In genomic region chr3:10927551-10927950, GRCh38 we compare ENCODE assay signal across 22 cellular contexts.
DNase-seq lines count a peak whose midpoint lies in the region; ATAC-seq and TF ChIP-seq lines count a peak whose summit lies in the region.
"Had no signal": no experiment of that assay in that cellular context is flagged by ENCODE, and none has a peak within 500 bp of the region (broad histone marks: within the 10 kb centered on the region; RNA-seq: fewer than 3 reads in every experiment).

No MANE protein-coding gene starts in this region.

- in situ Hi-C loops in mammary epithelial cell (cut with MboI; ENCODE audit: low sequenced_read_pairs in 2 of 2) (loop anchor here in 1 of 2 donors (25.0 kb wide), 1 partner anchor 410 kb away; no protein-coding TSS in a partner anchor), brain microvascular endothelial cell (cut with HindIII; ENCODE audit: low pct_ligation_motif_present, low sequenced_read_pairs) (no loop called here)

- no peak overlapping the region for H2AFZ ChIP-seq in mammary epithelial cell (ENCODE audit: low read depth, low read length)
- H2AFZ ChIP-seq: neural progenitor cell, PC-9 had no signal

- H3K27me3 ChIP-seq in BLaER1 treated with 17β-estradiol and CSF1 and Interleukin-3, amounts not matched to agents 10 nM and 100 nM: no peaks in the 10 kb centered on the region
- no peaks in the 10 kb centered on the region for H3K27me3 ChIP-seq in mammary epithelial cell (ENCODE audit: insufficient read depth, low read length)
- peaks cover 3% of the 10 kb centered on the region for H3K27me3 ChIP-seq in brain microvascular endothelial cell (replicated peaks)

- H3K27ac ChIP-seq in BLaER1 treated with 17β-estradiol and CSF1 and Interleukin-3, amounts not matched to agents 10 nM and 100 nM: no peak overlapping the region
- no peak overlapping the region for H3K27ac ChIP-seq in mammary epithelial cell (ENCODE audit: insufficient read depth, low read depth, low read length)
- no peak overlapping the region for H3K27ac ChIP-seq in brain microvascular endothelial cell
- H3K27ac ChIP-seq: neural progenitor cell, PC-9 had no signal

- peak; percentile 41 for DNase-seq in AG20443 (ENCODE audit: low spot score)
- peak; percentile 30 for DNase-seq in mammary epithelial cell
- DNase-seq in mesenteric fat pad (ENCODE audit: low spot score): peak; percentile 68
- DNase-seq in amygdala (lab: John Stamatoyannopoulos, UW): no peak
- DNase-seq in NCI-H1105 treated with DMSO at 0.1 percent for 48 hours (lab: John Stamatoyannopoulos, UW): no peak
- DNase-seq in brain microvascular endothelial cell: no peak
- DNase-seq: activated CD4-positive, alpha-beta T cell treated with anti-CD3 and anti-CD28 coated beads, Interleukin-2, amount 10 ng/mL, durations not matched to agents 24 days and 14 days; activated T-cell treated with anti-CD3 and anti-CD28 coated beads, Interleukin-2, amount 50 U/mL, for 4 hours; central memory CD4-positive, alpha-beta T cell; GOT3; Kasumi-1; kidney; NCI-H187 treated with DMSO at 0.1 percent for 48 hours; NCI-H524 treated with DMSO at 0.1 percent for 48 hours; NK-92 treated with Interleukin-12 subunit alpha and Interleukin-12 subunit beta, amount 100 ng/mL, for 24 hours; PC-9; SIG-M5; T1000 had no signal

- no peaks in the 10 kb centered on the region for H3K79me2 ChIP-seq in mammary epithelial cell (ENCODE audit: insufficient read depth, low read length)

- no peaks in the 10 kb centered on the region for H4K20me1 ChIP-seq in BLaER1 treated with 17β-estradiol and CSF1 and Interleukin-3, amounts not matched to agents 10 nM and 100 nM
- no peaks in the 10 kb centered on the region for H4K20me1 ChIP-seq in mammary epithelial cell (ENCODE audit: insufficient read depth, low read length)

- CTCF ChIA-PET in mammary epithelial cell (lab: Charles Lee; ENCODE audit: low non-redundant PET): no interaction called here

- dilution Hi-C loops in mammary epithelial cell (cut with HindIII; ENCODE audit: low sequenced_read_pairs): no loop called here

- H3K4me1 ChIP-seq in BLaER1 treated with 17β-estradiol and CSF1 and Interleukin-3, amounts not matched to agents 10 nM and 100 nM: peaks cover 0 to 62% (median 30%) of the 10 kb centered on the region in 10 experiments; a peak in 16 of 20 replicates
- H3K4me1 ChIP-seq in mammary epithelial cell (ENCODE audit: insufficient read depth, low read length): peaks cover 19% of the 10 kb centered on the region

- H3K9me3 ChIP-seq in BLaER1 treated with 17β-estradiol and CSF1 and Interleukin-3, amounts not matched to agents 10 nM and 100 nM (replicated peaks in 1 of 11): peaks cover 0 to 14% (median 6%) of the 10 kb centered on the region in 11 experiments; a peak in 9 of 22 replicates
- H3K9me3 ChIP-seq in mammary epithelial cell (replicated peaks; ENCODE audit: insufficient read depth, low read length): no peaks in the 10 kb centered on the region

- BruUV-seq in mammary epithelial cell (replicated peaks; lab: Mats Ljungman, UMichigan): no TSS peak

- peak overlapping the region in 1 of 11 experiments; percentile 27; a peak in 1 of 22 replicates for H3K9ac ChIP-seq in BLaER1 treated with 17β-estradiol and CSF1 and Interleukin-3, amounts not matched to agents 10 nM and 100 nM
- H3K9ac ChIP-seq in mammary epithelial cell (ENCODE audit: insufficient read depth, low read length): no peak overlapping the region
- H3K9ac ChIP-seq: neural progenitor cell had no signal

- 57% methylated on average over 4 of the region's 4 CpGs for WGBS in mammary epithelial cell (ENCODE audit: low coverage, missing lambda C conversion rate)

- ATAC-seq in HG03175 (IDR thresholded peaks at IDR 0.05; ENCODE audit: unreplicated experiment): no peak
- ATAC-seq: activated T-cell treated with anti-CD3 and anti-CD28 coated beads, Interleukin-2, amount 50 U/mL, for 4 hours had no signal

- TF ChIP-seq CTCF in mammary epithelial cell (conservative IDR thresholded peaks at IDR 0.05 in 1 of 2, IDR thresholded peaks at IDR 0.05 in 1 of 2; ENCODE audit: extremely low read depth in 1 of 2, insufficient read depth in 1 of 2, low read depth in 1 of 2, low read length in 2 of 2) (no peak), brain microvascular endothelial cell (IDR thresholded peaks at IDR 0.05; ENCODE audit: low read depth, low read length, missing control alignments) (no peak)

- peak overlapping the region in 8 of 11 experiments; percentile 35 to 81 (median 66); a peak in 11 of 22 replicates for H3K4me2 ChIP-seq in BLaER1 treated with 17β-estradiol and CSF1 and Interleukin-3, amounts not matched to agents 10 nM and 100 nM
- H3K4me2 ChIP-seq in mammary epithelial cell (ENCODE audit: insufficient read depth, low read depth, low read length): no peak overlapping the region
- H3K4me2 ChIP-seq: neural progenitor cell, PC-9 had no signal

- no peaks in the 10 kb centered on the region for H3K36me3 ChIP-seq in BLaER1 treated with 17β-estradiol and CSF1 and Interleukin-3, amounts not matched to agents 10 nM and 100 nM
- H3K36me3 ChIP-seq in mammary epithelial cell (ENCODE audit: insufficient read depth, low read length): no peaks in the 10 kb centered on the region
- H3K36me3 ChIP-seq in brain microvascular endothelial cell (replicated peaks): no peaks in the 10 kb centered on the region
- H3K36me3 ChIP-seq: neural progenitor cell had no signal

- intact Hi-C loops in mammary epithelial cell (cut with micrococcal nuclease): no loop called here

- no peak overlapping the region for H3K4me3 ChIP-seq in BLaER1 treated with 17β-estradiol and CSF1 and Interleukin-3, amounts not matched to agents 10 nM and 100 nM
- H3K4me3 ChIP-seq in mammary epithelial cell (replicated peaks in 1 of 3; ENCODE audit: insufficient read depth in 1 of 3, low read depth in 2 of 3, low read length in 3 of 3) (no peak overlapping the region), brain microvascular endothelial cell (ENCODE audit: low read depth, low read length) (no peak overlapping the region)
- H3K4me3 ChIP-seq: lung, neural progenitor cell, PC-9 had no signal

Comparison
In these comparisons a context has a peak if more than half of its experiments do, and no peak if none do; other contexts are left out.
1. DNase-seq: peak in AG20443 (single experiment), mammary epithelial cell (single experiment) and mesenteric fat pad (single experiment); none in amygdala (0 of 56), NCI-H1105 treated with DMSO at 0.1 percent for 48 hours (single experiment) and brain microvascular endothelial cell (single experiment).